ENCODE assay signal across 26 cellular contexts in the genomic region with DNA sequence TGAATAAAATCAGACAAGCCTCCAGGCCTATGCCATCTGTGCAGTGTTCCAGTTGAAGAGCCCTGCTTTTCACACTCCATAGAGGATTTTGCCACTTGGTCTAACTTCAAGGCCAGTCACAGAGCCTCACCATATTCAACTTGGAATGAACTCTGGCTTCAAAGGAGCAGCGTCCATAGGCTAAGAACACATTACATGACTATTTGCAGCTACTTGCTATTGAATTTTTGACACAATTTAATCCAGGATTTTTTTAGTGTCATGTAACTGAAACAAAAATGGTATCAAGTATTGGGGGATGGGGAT. TPM values are rescaled to one million over a fixed set of nuclear protein-coding genes. Genes with fewer than 3 reads are reported as not detected.
DNase-seq lines count a peak whose midpoint lies in the region; ATAC-seq and TF ChIP-seq lines count a peak whose summit lies in the region.
"Had no signal": no experiment of that assay in that cellular context is flagged by ENCODE, and none has a peak within 500 bp of the region (broad histone marks: within the 10 kb centered on the region; RNA-seq: fewer than 3 reads in every experiment).

No MANE protein-coding gene starts in this region.

- H3K27ac Mint-ChIP-seq in activated CD4-positive, alpha-beta T cell treated with anti-CD3 and anti-CD28 coated beads, Interleukin-2, amount 10 ng/mL, durations not matched to agents 7 days and 5 days: peak overlapping the region; percentile 17
- peak overlapping the region in 7 of 8 donors; percentile 75 to 98 (median 94) for H3K27ac Mint-ChIP-seq in CD8-positive, alpha-beta memory T cell
- peak overlapping the region; percentile 98 for H3K27ac Mint-ChIP-seq in activated naive CD8-positive, alpha-beta T cell
- H3K27ac Mint-ChIP-seq in stimulated activated effector memory CD8-positive, alpha-beta T cell treated with anti-CD3 and anti-CD28 coated beads, Interleukin-12 subunit alpha, Interleukin-12 subunit beta, amount 100 ng/mL, for 72 hours: peak overlapping the region; percentile 97
- H3K27ac Mint-ChIP-seq: neural progenitor cell, progenitor cell of endocrine pancreas had no signal

- POLR2A ChIA-PET in activated CD4-positive, alpha-beta T cell treated with anti-CD3 and anti-CD28 coated beads, Interleukin-2, amount 10 ng/mL, durations not matched to agents 7 days and 5 days (lab: Charles Lee): no interaction called here
- POLR2A ChIA-PET in CD8-positive, alpha-beta memory T cell (lab: Charles Lee): no interaction called here

- no peaks in the 10 kb centered on the region for H3K27me3 ChIP-seq in CD8-positive, alpha-beta memory T cell (ENCODE audit: insufficient read depth, low read length, poor library complexity, severe bottlenecking)
- no peaks in the 10 kb centered on the region for H3K27me3 ChIP-seq in left ventricle myocardium inferior (ENCODE audit: low read depth)
- H3K27me3 ChIP-seq: gastroesophageal sphincter, neural progenitor cell, SJCRH30 had no signal

- H3K9me3 Mint-ChIP-seq in activated CD4-positive, alpha-beta T cell treated with anti-CD3 and anti-CD28 coated beads, Interleukin-2, amount 10 ng/mL, durations not matched to agents 7 days and 5 days: peaks cover 18% of the 10 kb centered on the region
- peaks cover 11 to 24% (median 18%) of the 10 kb centered on the region in 5 donors for H3K9me3 Mint-ChIP-seq in CD8-positive, alpha-beta memory T cell
- H3K9me3 Mint-ChIP-seq in activated naive CD8-positive, alpha-beta T cell (ENCODE audit: low read depth): peaks cover 6% of the 10 kb centered on the region
- peaks cover 6% of the 10 kb centered on the region for H3K9me3 Mint-ChIP-seq in stimulated activated effector memory CD8-positive, alpha-beta T cell treated with anti-CD3 and anti-CD28 coated beads, Interleukin-12 subunit alpha, Interleukin-12 subunit beta, amount 100 ng/mL, for 72 hours

- no peaks in the 10 kb centered on the region for H3K27me3 Mint-ChIP-seq in activated CD4-positive, alpha-beta T cell treated with anti-CD3 and anti-CD28 coated beads, Interleukin-2, amount 10 ng/mL, durations not matched to agents 7 days and 5 days
- no peaks in the 10 kb centered on the region for H3K27me3 Mint-ChIP-seq in CD8-positive, alpha-beta memory T cell
- no peaks in the 10 kb centered on the region for H3K27me3 Mint-ChIP-seq in activated naive CD8-positive, alpha-beta T cell

- peaks cover 33% of the 10 kb centered on the region for H3K4me1 ChIP-seq in CD8-positive, alpha-beta memory T cell (ENCODE audit: insufficient read depth, low read length)
- peaks cover 35% of the 10 kb centered on the region for H3K4me1 ChIP-seq in left ventricle myocardium inferior
- H3K4me1 ChIP-seq: neural progenitor cell, SJCRH30 had no signal

- TF ChIP-seq CTCF in left ventricle myocardium inferior (IDR thresholded peaks at IDR 0.05; ENCODE audit: borderline replicate concordance): no peak

- peaks cover 7% of the 10 kb centered on the region for H3K9me3 ChIP-seq in CD8-positive, alpha-beta memory T cell (ENCODE audit: low read length)
- H3K9me3 ChIP-seq in left ventricle myocardium inferior (replicated peaks): peaks cover 15% of the 10 kb centered on the region
- H3K9me3 ChIP-seq: SJCRH30 had no signal

- H3K4me3 ChIP-seq in CD8-positive, alpha-beta memory T cell (ENCODE audit: low read length): peak overlapping the region; percentile 43
- no peak overlapping the region for H3K4me3 ChIP-seq in left ventricle myocardium inferior
- H3K4me3 ChIP-seq: gastroesophageal sphincter, neural progenitor cell, SJCRH30 had no signal

- CTCF ChIA-PET in activated CD4-positive, alpha-beta T cell treated with anti-CD3 and anti-CD28 coated beads, Interleukin-2, amount 10 ng/mL, durations not matched to agents 7 days and 5 days (lab: Charles Lee): interaction anchor here (1.3 kb wide), 1 partner anchor 77 kb away, joined by 3 read pairs; no protein-coding TSS in a partner anchor
- CTCF ChIA-PET in CD8-positive, alpha-beta memory T cell (lab: Charles Lee): no interaction called here

- H3K27ac ChIP-seq in CD8-positive, alpha-beta memory T cell (ENCODE audit: low read depth, low read length): no peak overlapping the region
- no peak overlapping the region for H3K27ac ChIP-seq in left ventricle myocardium inferior (replicated peaks)
- H3K27ac ChIP-seq: C4-2B, gastroesophageal sphincter, neural progenitor cell, SJCRH30 had no signal

- peaks cover 45% of the 10 kb centered on the region for H3K4me1 Mint-ChIP-seq in activated CD4-positive, alpha-beta T cell treated with anti-CD3 and anti-CD28 coated beads, Interleukin-2, amount 10 ng/mL, durations not matched to agents 7 days and 5 days
- peaks cover 55 to 67% (median 56%) of the 10 kb centered on the region in 3 donors for H3K4me1 Mint-ChIP-seq in CD8-positive, alpha-beta memory T cell
- H3K4me1 Mint-ChIP-seq in activated naive CD8-positive, alpha-beta T cell (ENCODE audit: low read depth): peaks cover 57% of the 10 kb centered on the region
- peaks cover 57% of the 10 kb centered on the region for H3K4me1 Mint-ChIP-seq in stimulated activated effector memory CD8-positive, alpha-beta T cell treated with anti-CD3 and anti-CD28 coated beads, Interleukin-12 subunit alpha, Interleukin-12 subunit beta, amount 100 ng/mL, for 72 hours
- H3K4me1 Mint-ChIP-seq: neural progenitor cell had no signal

- peaks cover 65% of the 10 kb centered on the region for H3K36me3 Mint-ChIP-seq in activated CD4-positive, alpha-beta T cell treated with anti-CD3 and anti-CD28 coated beads, Interleukin-2, amount 10 ng/mL, durations not matched to agents 7 days and 5 days (ENCODE audit: low read depth)
- H3K36me3 Mint-ChIP-seq in CD8-positive, alpha-beta memory T cell: peaks cover 25 to 64% (median 46%) of the 10 kb centered on the region in 3 donors
- H3K36me3 Mint-ChIP-seq in activated naive CD8-positive, alpha-beta T cell: peaks cover 15% of the 10 kb centered on the region
- H3K36me3 Mint-ChIP-seq in stimulated activated effector memory CD8-positive, alpha-beta T cell treated with anti-CD3 and anti-CD28 coated beads, Interleukin-12 subunit alpha, Interleukin-12 subunit beta, amount 100 ng/mL, for 72 hours: peaks cover 5% of the 10 kb centered on the region
- H3K36me3 Mint-ChIP-seq: neural progenitor cell had no signal

- no peak for ATAC-seq in stimulated activated effector memory CD8-positive, alpha-beta T cell treated with anti-CD3 and anti-CD28 coated beads, Interleukin-12 subunit alpha, Interleukin-12 subunit beta, amount 100 ng/mL, for 72 hours
- ATAC-seq: esophagus mucosa, gastroesophageal sphincter, HCT116 had no signal

- intact Hi-C loops in left ventricle myocardium inferior (cut with micrococcal nuclease): loop anchor here (10.0 kb wide), 1 partner anchor 53 kb away; no protein-coding TSS in a partner anchor

- H3K4me3 Mint-ChIP-seq in activated CD4-positive, alpha-beta T cell treated with anti-CD3 and anti-CD28 coated beads, Interleukin-2, amount 10 ng/mL, durations not matched to agents 7 days and 5 days: no peak overlapping the region
- H3K4me3 Mint-ChIP-seq in CD8-positive, alpha-beta memory T cell: peak overlapping the region; percentile 84 to 98 (median 97)
- H3K4me3 Mint-ChIP-seq in activated naive CD8-positive, alpha-beta T cell: peak overlapping the region; percentile 93
- H3K4me3 Mint-ChIP-seq in stimulated activated effector memory CD8-positive, alpha-beta T cell treated with anti-CD3 and anti-CD28 coated beads, Interleukin-12 subunit alpha, Interleukin-12 subunit beta, amount 100 ng/mL, for 72 hours: peak overlapping the region; percentile 89
- H3K4me3 Mint-ChIP-seq: neural progenitor cell had no signal

- no peaks in the 10 kb centered on the region for H3K36me3 ChIP-seq in CD8-positive, alpha-beta memory T cell (ENCODE audit: insufficient read depth, low read length)
- H3K36me3 ChIP-seq in left ventricle myocardium inferior: peaks cover 5% of the 10 kb centered on the region
- H3K36me3 ChIP-seq: gastroesophageal sphincter, neural progenitor cell, SJCRH30 had no signal

- no peak for DNase-seq in activated CD4-positive, alpha-beta T cell treated with anti-CD3 and anti-CD28 coated beads, Interleukin-2, amount 10 ng/mL, durations not matched to agents 7 days and 5 days
- no peak for DNase-seq in activated CD4-positive, alpha-beta T cell treated with anti-CD3 and anti-CD28 coated beads, Interleukin-2, amount 50 U/mL, for 1 hour
- no peak for DNase-seq in CD8-positive, alpha-beta memory T cell
- DNase-seq in stimulated activated effector memory CD8-positive, alpha-beta T cell treated with anti-CD3 and anti-CD28 coated beads, Interleukin-12 subunit alpha, Interleukin-12 subunit beta, amount 100 ng/mL, for 72 hours (ENCODE audit: low spot score in 2 of 2): no peak
- DNase-seq in left ventricle myocardium inferior (no peak), NCI-H226 (no peak)
- DNase-seq in activated CD4-positive, CD25-positive, alpha-beta regulatory T cell treated with anti-CD3 and anti-CD28 coated beads, Interleukin-2, amount 50 U/mL, for 72 hours: no peak
- DNase-seq: activated CD4-positive, alpha-beta T cell treated with anti-CD3 and anti-CD28 coated beads for 1 hour; amygdala; central memory CD4-positive, alpha-beta T cell; NCI-H1436; NCI-H526 treated with DMSO at 0.1 percent for 48 hours; SJCRH30 had no signal

RNA-seq across cellular contexts. Expression of gene GBP4, which starts 2.7 kb away (rescaled TPM):
- 100 to 1,000 TPM; 120 to 129 TPM for total RNA-seq in activated CD4-positive, alpha-beta T cell treated with anti-CD3 and anti-CD28 coated beads, Interleukin-2, amount 10 ng/mL, durations not matched to agents 7 days and 5 days
- 10 to 100 TPM; 24.2 to 26.6 TPM for total RNA-seq in CD8-positive, alpha-beta memory T cell
- 48.3 TPM for polyA plus RNA-seq in CD8-positive, alpha-beta memory T cell
- 6.2 TPM for total RNA-seq in left ventricle myocardium inferior
- total RNA-seq: OCI-LY7 had no signal

RNA-seq across cellular contexts. Expression of gene GBP7, which starts 25.6 kb away (rescaled TPM):
- not detected for total RNA-seq in activated CD4-positive, alpha-beta T cell treated with anti-CD3 and anti-CD28 coated beads, Interleukin-2, amount 10 ng/mL, durations not matched to agents 7 days and 5 days
- total RNA-seq in CD8-positive, alpha-beta memory T cell: under 1 TPM; 0.09 to 0.13 TPM
- polyA plus RNA-seq in CD8-positive, alpha-beta memory T cell: not detected
- 0.11 TPM for total RNA-seq in left ventricle myocardium inferior
- total RNA-seq: A673, esophagus mucosa, gastroesophageal sphincter, MCF 10A, OCI-LY7, progenitor cell of endocrine pancreas, SJCRH30, skeletal muscle tissue, subcutaneous adipose tissue, urinary bladder had no signal

Comparison
In these comparisons a context has a peak if more than half of its experiments do, and no peak if none do; other contexts are left out.
1. H3K27ac Mint-ChIP-seq: peak in every context shown above with its lines; median percentile 98 in activated naive CD8-positive, alpha-beta T cell; 97 in stimulated activated effector memory CD8-positive, alpha-beta T cell treated with anti-CD3 and anti-CD28 coated beads, Interleukin-12 subunit alpha, Interleukin-12 subunit beta, amount 100 ng/mL, for 72 hours; 94 in CD8-positive, alpha-beta memory T cell; 17 in activated CD4-positive, alpha-beta T cell treated with anti-CD3 and anti-CD28 coated beads, Interleukin-2, amount 10 ng/mL, durations not matched to agents 7 days and 5 days.
2. RNA of gene GBP4, which starts 2.7 kb away (total RNA-seq): 120 to 129 TPM in activated CD4-positive, alpha-beta T cell treated with anti-CD3 and anti-CD28 coated beads, Interleukin-2, amount 10 ng/mL, durations not matched to agents 7 days and 5 days; 24.2 to 26.6 TPM in CD8-positive, alpha-beta memory T cell and 6.2 TPM in left ventricle myocardium inferior (single experiment); every median in the first group is over 4 times any median in the second.